Comparison of ENCODE assay signal across 17 cellular contexts in genomic region chr5:119362714-119363113, GRCh38. TPM values are rescaled to one million over a fixed set of nuclear protein-coding genes. Genes with fewer than 3 reads are reported as not detected.
DNase-seq lines count a peak whose midpoint lies in the region; ATAC-seq and TF ChIP-seq lines count a peak whose summit lies in the region.
"Had no signal": no experiment of that assay in that cellular context is flagged by ENCODE, and none has a peak within 500 bp of the region (broad histone marks: within the 10 kb centered on the region; RNA-seq: fewer than 3 reads in every experiment).

No MANE protein-coding gene starts in this region.

- H3K4me3 Mint-ChIP-seq in activated naive CD4-positive, alpha-beta T cell treated with anti-CD3 and anti-CD28 coated beads, Interleukin-2, amount 50 U/mL, for 24 hours: peak overlapping the region; percentile 97
- H3K4me3 Mint-ChIP-seq in activated CD4-positive, alpha-beta memory T cell treated with anti-CD3 and anti-CD28 coated beads, Interleukin-2, amount 10 ng/mL, durations not matched to agents 7 days and 5 days: no peak overlapping the region
- peak overlapping the region; percentile 2 to 50 for H3K4me3 Mint-ChIP-seq in effector memory CD8-positive, alpha-beta T cell
- H3K4me3 Mint-ChIP-seq: H9 had no signal

- peaks cover 64% of the 10 kb centered on the region for H3K4me1 ChIP-seq in left ventricle myocardium inferior

- no peak overlapping the region for H3K4me3 ChIP-seq in left ventricle myocardium inferior
- H3K4me3 ChIP-seq: esophagus muscularis mucosa, K562, mucosa of descending colon had no signal

- POLR2A ChIA-PET in activated CD4-positive, alpha-beta memory T cell treated with anti-CD3 and anti-CD28 coated beads, Interleukin-2, amount 10 ng/mL, durations not matched to agents 7 days and 5 days (lab: Charles Lee): interaction anchor here (0.8 to 19.6 kb wide), 9 partner anchors 5 to 292 kb away, joined by 3 to 779 read pairs (median 5); partner anchors contain the start of gene DMXL1

- intact Hi-C loops in left ventricle myocardium inferior (cut with micrococcal nuclease): no loop called here

- no peak overlapping the region for H3K27ac ChIP-seq in left ventricle myocardium inferior (replicated peaks)
- H3K27ac ChIP-seq: esophagus muscularis mucosa had no signal

- H3K9me3 ChIP-seq in left ventricle myocardium inferior (replicated peaks): no peaks in the 10 kb centered on the region
- H3K9me3 ChIP-seq: Caco-2, esophagus muscularis mucosa, mucosa of descending colon had no signal

- peaks cover 80% of the 10 kb centered on the region for H3K36me3 Mint-ChIP-seq in activated naive CD4-positive, alpha-beta T cell treated with anti-CD3 and anti-CD28 coated beads, Interleukin-2, amount 50 U/mL, for 24 hours
- H3K36me3 Mint-ChIP-seq in activated CD4-positive, alpha-beta memory T cell treated with anti-CD3 and anti-CD28 coated beads, Interleukin-2, amount 10 ng/mL, durations not matched to agents 7 days and 5 days (ENCODE audit: low read depth): peaks cover 73% of the 10 kb centered on the region
- peaks cover 22% of the 10 kb centered on the region for H3K36me3 Mint-ChIP-seq in effector memory CD8-positive, alpha-beta T cell (ENCODE audit: insufficient read depth)

- H3K9me3 Mint-ChIP-seq in activated naive CD4-positive, alpha-beta T cell treated with anti-CD3 and anti-CD28 coated beads, Interleukin-2, amount 50 U/mL, for 24 hours: peaks cover 8% of the 10 kb centered on the region
- H3K9me3 Mint-ChIP-seq in activated CD4-positive, alpha-beta memory T cell treated with anti-CD3 and anti-CD28 coated beads, Interleukin-2, amount 10 ng/mL, durations not matched to agents 7 days and 5 days: peaks cover 2% of the 10 kb centered on the region
- no peaks in the 10 kb centered on the region for H3K9me3 Mint-ChIP-seq in effector memory CD8-positive, alpha-beta T cell
- H3K9me3 Mint-ChIP-seq: H9 had no signal

- TF ChIP-seq CTCF in left ventricle myocardium inferior (IDR thresholded peaks at IDR 0.05; ENCODE audit: borderline replicate concordance): no peak
- TF ChIP-seq CTCF in GM13977 (IDR thresholded peaks at IDR 0.05; ENCODE audit: extremely low read depth, insufficient read depth, missing control alignments): no peak

- H3K27me3 Mint-ChIP-seq in activated naive CD4-positive, alpha-beta T cell treated with anti-CD3 and anti-CD28 coated beads, Interleukin-2, amount 50 U/mL, for 24 hours: no peaks in the 10 kb centered on the region
- no peaks in the 10 kb centered on the region for H3K27me3 Mint-ChIP-seq in activated CD4-positive, alpha-beta memory T cell treated with anti-CD3 and anti-CD28 coated beads, Interleukin-2, amount 10 ng/mL, durations not matched to agents 7 days and 5 days
- no peaks in the 10 kb centered on the region for H3K27me3 Mint-ChIP-seq in effector memory CD8-positive, alpha-beta T cell

- CTCF ChIA-PET in activated CD4-positive, alpha-beta memory T cell treated with anti-CD3 and anti-CD28 coated beads, Interleukin-2, amount 10 ng/mL, durations not matched to agents 7 days and 5 days (lab: Charles Lee): interaction anchor here (1.1 to 1.6 kb wide), 3 partner anchors 16 to 375 kb away, joined by 3 to 5 read pairs (median 4); partner anchors contain the start of gene DTWD2

- no peaks in the 10 kb centered on the region for H3K36me3 ChIP-seq in left ventricle myocardium inferior
- H3K36me3 ChIP-seq: esophagus muscularis mucosa had no signal

- in situ Hi-C loops in GM13977 (cut with MboI; ENCODE audit: low pct_unique_long_range_greater_than_20kb, low sequenced_read_pairs, unreplicated experiment): no loop called here

- no peaks in the 10 kb centered on the region for H3K27me3 ChIP-seq in left ventricle myocardium inferior (ENCODE audit: low read depth)
- H3K27me3 ChIP-seq: esophagus muscularis mucosa had no signal

- no peak for ATAC-seq in effector memory CD8-positive, alpha-beta T cell (replicated peaks)
- ATAC-seq in HG02884 (IDR thresholded peaks at IDR 0.05; ENCODE audit: unreplicated experiment): no peak
- ATAC-seq: K562, left lobe of liver, mucosa of descending colon had no signal

- H3K27ac Mint-ChIP-seq in activated naive CD4-positive, alpha-beta T cell treated with anti-CD3 and anti-CD28 coated beads, Interleukin-2, amount 50 U/mL, for 24 hours: peak overlapping the region; percentile 87
- peak overlapping the region; percentile 61 for H3K27ac Mint-ChIP-seq in activated CD4-positive, alpha-beta memory T cell treated with anti-CD3 and anti-CD28 coated beads, Interleukin-2, amount 10 ng/mL, durations not matched to agents 7 days and 5 days
- H3K27ac Mint-ChIP-seq in effector memory CD8-positive, alpha-beta T cell: peak overlapping the region; percentile 90 to 97

- H3K4me1 Mint-ChIP-seq in activated naive CD4-positive, alpha-beta T cell treated with anti-CD3 and anti-CD28 coated beads, Interleukin-2, amount 50 U/mL, for 24 hours: peaks cover 94% of the 10 kb centered on the region
- H3K4me1 Mint-ChIP-seq in activated CD4-positive, alpha-beta memory T cell treated with anti-CD3 and anti-CD28 coated beads, Interleukin-2, amount 10 ng/mL, durations not matched to agents 7 days and 5 days: peaks cover 97% of the 10 kb centered on the region
- peaks cover 80 to 96% of the 10 kb centered on the region in 2 donors for H3K4me1 Mint-ChIP-seq in effector memory CD8-positive, alpha-beta T cell (ENCODE audit: low read depth in 2 of 2)

- no peak for DNase-seq in activated naive CD4-positive, alpha-beta T cell treated with anti-CD3 and anti-CD28 coated beads, Interleukin-2, amount 50 U/mL, for 16 hours
- no peak for DNase-seq in activated CD4-positive, alpha-beta memory T cell treated with anti-CD3 and anti-CD28 coated beads, Interleukin-2, amount 10 ng/mL, durations not matched to agents 7 days and 5 days
- DNase-seq in effector memory CD8-positive, alpha-beta T cell: no peak
- DNase-seq in left ventricle myocardium inferior: no peak
- no peak for DNase-seq in GM13977 (ENCODE audit: low spot score)
- DNase-seq: Caco-2; H9; mucosa of descending colon; NCI-H2029 treated with DMSO at 0.1 percent for 48 hours; NCI-H510A treated with DMSO at 0.1 percent for 48 hours; RPMI8226; stimulated activated naive CD4-positive, alpha-beta T cell had no signal

RNA-seq across cellular contexts. Expression of gene TNFAIP8, which starts 6.9 kb away (rescaled TPM):
- total RNA-seq in activated CD4-positive, alpha-beta memory T cell treated with anti-CD3 and anti-CD28 coated beads, Interleukin-2, amount 10 ng/mL, durations not matched to agents 7 days and 5 days: 100 to 1,000 TPM; 161 to 163 TPM
- 3.2 TPM for total RNA-seq in left ventricle myocardium inferior

Comparison
In these comparisons a context has a peak if more than half of its experiments do, and no peak if none do; other contexts are left out.
1. RNA of gene TNFAIP8, which starts 6.9 kb away (total RNA-seq): 161 to 163 TPM in activated CD4-positive, alpha-beta memory T cell treated with anti-CD3 and anti-CD28 coated beads, Interleukin-2, amount 10 ng/mL, durations not matched to agents 7 days and 5 days; 3.2 TPM in left ventricle myocardium inferior (single experiment); every median in the first group is over 10 times any median in the second.
2. Peak in every context shown above with its lines, with median percentiles within 50 percentile points of each other: H3K27ac Mint-ChIP-seq.